Comparison of ENCODE assay signal across 1 cellular context in genomic region chr1:154220970-154221814, GRCh38.
A peak's percentile ranks its signal among the peaks of the same experiment; 100 is the strongest.
TF ChIP-seq lines count a peak whose summit lies in the region.

No MANE protein-coding gene starts in this region.

TF ChIP-seq in H1, 55 proteins besides CTCF, POLR2A, EP300 and RAD21 (continued from another document):
- TF ChIP-seq USF2 (IDR thresholded peaks at IDR 0.05; ENCODE audit: low read length) (no peak), RBBP5 (IDR thresholded peaks at IDR 0.05; ENCODE audit: borderline replicate concordance, low read depth, low read length) (0 out of 2 replicates have a peak, but pooled peaks have one; percentile 30), TEAD4 (IDR thresholded peaks at IDR 0.05; ENCODE audit: low read depth, low read length) (no peak), KDM4A (IDR thresholded peaks at IDR 0.05; ENCODE audit: low read depth, low read length, severe bottlenecking) (no peak), EGR1 (IDR thresholded peaks at IDR 0.05; ENCODE audit: borderline replicate concordance, low read depth, low read length) (no peak), RNF2 (IDR thresholded peaks at IDR 0.05; ENCODE audit: borderline replicate concordance, low read depth, low read length, missing control alignments, poor library complexity, severe bottlenecking) (no peak), HDAC6 (IDR thresholded peaks at IDR 0.05; ENCODE audit: low read depth, low read length) (no peak), ATF2 (IDR thresholded peaks at IDR 0.05; ENCODE audit: low read length) (no peak), POLR2AphosphoS5 (IDR thresholded peaks at IDR 0.05; ENCODE audit: low read depth, low read length) (peak; percentile 68), SIN3A (conservative IDR thresholded peaks at IDR 0.05 in 1 of 2, IDR thresholded peaks at IDR 0.05 in 1 of 2; ENCODE audit: low read depth in 1 of 2, low read length in 2 of 2) (peak in 1 of 2 experiments; percentile 7; a peak in 2 of 4 replicates), CHD7 (IDR thresholded peaks at IDR 0.05; ENCODE audit: insufficient replicate concordance, low read length) (no peak), RFX5 (IDR thresholded peaks at IDR 0.05; ENCODE audit: borderline replicate concordance, low read depth, low read length) (no peak), ASH2L (IDR thresholded peaks at IDR 0.05; ENCODE audit: low read length) (peak; percentile 48), BACH1 (IDR thresholded peaks at IDR 0.05; ENCODE audit: low read length) (no peak), SIX5 (IDR thresholded peaks at IDR 0.05; ENCODE audit: low read depth, low read length) (no peak), MAX (IDR thresholded peaks at IDR 0.05) (no peak), ZNF274 (IDR thresholded peaks at IDR 0.05; ENCODE audit: borderline replicate concordance, extremely low read depth, low read length) (no peak), FOSL1 (IDR thresholded peaks at IDR 0.05; ENCODE audit: insufficient read depth, low read depth, low read length) (no peak), BRCA1 (IDR thresholded peaks at IDR 0.05; ENCODE audit: low read depth, low read length) (no peak), JUND (IDR thresholded peaks at IDR 0.05; ENCODE audit: low read length) (no peak), CHD2 (IDR thresholded peaks at IDR 0.05; ENCODE audit: low read length) (no peak), SRF (IDR thresholded peaks at IDR 0.05; ENCODE audit: low read depth, low read length) (no peak), E2F6 (IDR thresholded peaks at IDR 0.05) (no peak), CBX8 (IDR thresholded peaks at IDR 0.05; ENCODE audit: borderline replicate concordance, low read depth, low read length) (no peak), TAF1 (IDR thresholded peaks at IDR 0.05; ENCODE audit: low read depth, low read length) (0 out of 2 replicates have a peak, but pooled peaks have one; percentile 60), KDM5A (IDR thresholded peaks at IDR 0.05; ENCODE audit: low read length) (no peak), PHF8 (conservative IDR thresholded peaks at IDR 0.05; ENCODE audit: low read depth, low read length) (peak; percentile 89), EZH2 (IDR thresholded peaks at IDR 0.05; ENCODE audit: low read depth, low read length, severe bottlenecking) (no peak), CTBP2 (IDR thresholded peaks at IDR 0.05; ENCODE audit: borderline replicate concordance, insufficient read depth, insufficient read length, low read length) (no peak), GTF2F1 (IDR thresholded peaks at IDR 0.05; ENCODE audit: borderline replicate concordance, low read depth, low read length) (no peak), KDM1A (IDR thresholded peaks at IDR 0.05; ENCODE audit: borderline replicate concordance, low read length) (no peak), GABPA (IDR thresholded peaks at IDR 0.05; ENCODE audit: borderline replicate concordance, insufficient read depth, low read length) (no peak), TBP (IDR thresholded peaks at IDR 0.05; ENCODE audit: low read depth, low read length) (no peak), JUN (IDR thresholded peaks at IDR 0.05; ENCODE audit: low read depth, low read length) (no peak), SP1 (IDR thresholded peaks at IDR 0.05; ENCODE audit: low read depth, low read length) (no peak)
